ENCODE assay signal across 9 cellular contexts in genomic region chr3:99023590-99024192, GRCh38.
DNase-seq lines count a peak whose midpoint lies in the region; ATAC-seq and TF ChIP-seq lines count a peak whose summit lies in the region.
"Had no signal": no experiment of that assay in that cellular context is flagged by ENCODE, and none has a peak within 500 bp of the region (broad histone marks: within the 10 kb centered on the region; RNA-seq: fewer than 3 reads in every experiment).

No MANE protein-coding gene starts in this region.

- no peak overlapping the region for H3K4me3 Mint-ChIP-seq in Caco-2 (ENCODE audit: unreplicated experiment)

- H3K4me3 ChIP-seq in Caco-2 (ENCODE audit: low read depth, low read length) = no peak overlapping the region
- H3K4me3 ChIP-seq in RWPE2 (ENCODE audit: severe bottlenecking) = no peak overlapping the region
- H3K4me3 ChIP-seq: SJSA1 had no signal

- H3K27ac ChIP-seq in RWPE2 (ENCODE audit: poor library complexity, severe bottlenecking) (no peak overlapping the region), foreskin keratinocyte (no peak overlapping the region)
- H3K27ac ChIP-seq: SJSA1 had no signal

- H3K27me3 ChIP-seq in Caco-2 (replicated peaks; ENCODE audit: control insufficient read depth, insufficient read depth, low read length) (no peaks in the 10 kb centered on the region), RWPE2 (ENCODE audit: insufficient read depth, poor library complexity, severe bottlenecking) (no peaks in the 10 kb centered on the region), foreskin keratinocyte (no peaks in the 10 kb centered on the region)
- H3K27me3 ChIP-seq: SJSA1 had no signal

- H3K4me1 ChIP-seq in Caco-2 = no peaks in the 10 kb centered on the region
- no peaks in the 10 kb centered on the region for H3K4me1 ChIP-seq in RWPE2 (ENCODE audit: insufficient read depth, poor library complexity, severe bottlenecking)
- no peaks in the 10 kb centered on the region for H3K4me1 ChIP-seq in foreskin keratinocyte
- H3K4me1 ChIP-seq: SJSA1 had no signal

- no peaks in the 10 kb centered on the region for H3K9me3 ChIP-seq in Caco-2
- H3K9me3 ChIP-seq in RWPE2 (ENCODE audit: severe bottlenecking) = peaks cover 12% of the 10 kb centered on the region
- H3K9me3 ChIP-seq: SJSA1 had no signal

- peak; percentile 87 for ATAC-seq in GM18909 (IDR thresholded peaks at IDR 0.05; ENCODE audit: poor library complexity, unreplicated experiment)
- ATAC-seq in HG03175 (IDR thresholded peaks at IDR 0.05; ENCODE audit: unreplicated experiment) = peak; percentile 86
- no peak for ATAC-seq in RWPE2 (ENCODE audit: low read depth)
- ATAC-seq in foreskin keratinocyte = no peak

- peaks cover 4% of the 10 kb centered on the region for H3K27me3 Mint-ChIP-seq in Caco-2 (ENCODE audit: insufficient read depth, unreplicated experiment)

- DNase-seq in Caco-2 (peak in 1 of 2 experiments; percentile 14), RWPE2 (ENCODE audit: low spot score) (no peak), foreskin keratinocyte (peak in 1 of 2 donors; percentile 29), smooth muscle cell of the brain vasculature (ENCODE audit: low read depth, low spot score) (peak; percentile 10), C1 segment of cervical spinal cord (lab: John Stamatoyannopoulos, UW) (no peak)
- no peak for DNase-seq in activated CD4-positive, alpha-beta T cell treated with anti-CD3 and anti-CD28 coated beads for 4 hours

- intact Hi-C loops in Caco-2 (cut with micrococcal nuclease; ENCODE audit: unreplicated experiment) = loop anchor here (1.0 to 10.0 kb wide), 5 partner anchors 61 to 730 kb away; no protein-coding TSS in a partner anchor

- TF ChIP-seq CTCF in Caco-2 (IDR thresholded peaks at IDR 0.05; ENCODE audit: insufficient read depth in 1 of 2, low read depth in 1 of 2, low read length in 1 of 2, severe bottlenecking in 1 of 2, unreplicated experiment in 1 of 2) (peak; percentile 52 to 57), RWPE2 (IDR thresholded peaks at IDR 0.05; ENCODE audit: poor library complexity, severe bottlenecking) (peak; percentile 89), foreskin keratinocyte (conservative IDR thresholded peaks at IDR 0.05) (peak; percentile 88)

- CTCF ChIA-PET in Caco-2 (lab: Charles Lee) = interaction anchor here (0.6 to 1.6 kb wide), 5 partner anchors 24 to 149 kb away, joined by 3 to 14 read pairs (median 4); partner anchors contain the start of gene DCBLD2

- no peaks in the 10 kb centered on the region for H3K36me3 Mint-ChIP-seq in Caco-2 (ENCODE audit: insufficient read depth, unreplicated experiment)

- no peaks in the 10 kb centered on the region for H3K9me3 Mint-ChIP-seq in Caco-2 (ENCODE audit: unreplicated experiment)

- POLR2A ChIA-PET in Caco-2 (lab: Charles Lee) = no interaction called here

- no TSS peak for BruUV-seq in Caco-2 (replicated peaks; lab: Mats Ljungman, UMichigan)

- H3K4me1 Mint-ChIP-seq in Caco-2 (ENCODE audit: low read depth, unreplicated experiment) = no peaks in the 10 kb centered on the region

- H3K27ac Mint-ChIP-seq in Caco-2 (ENCODE audit: unreplicated experiment) = no peak overlapping the region

- H3K36me3 ChIP-seq in Caco-2 (ENCODE audit: control insufficient read depth, insufficient read depth, low read length) = no peaks in the 10 kb centered on the region
- no peaks in the 10 kb centered on the region for H3K36me3 ChIP-seq in RWPE2 (ENCODE audit: low read depth)
- H3K36me3 ChIP-seq: SJSA1 had no signal

Comparison
In these comparisons a context has a peak if more than half of its experiments do, and no peak if none do; other contexts are left out.
1. ATAC-seq: peak in GM18909 (single experiment) and HG03175 (single experiment); none in RWPE2 (single experiment) and foreskin keratinocyte (single experiment).
2. Peak in every context shown above with its lines, with median percentiles within 50 percentile points of each other: CTCF ChIP-seq.